26 cellular contexts compared by ENCODE assay signal in the genomic region with DNA sequence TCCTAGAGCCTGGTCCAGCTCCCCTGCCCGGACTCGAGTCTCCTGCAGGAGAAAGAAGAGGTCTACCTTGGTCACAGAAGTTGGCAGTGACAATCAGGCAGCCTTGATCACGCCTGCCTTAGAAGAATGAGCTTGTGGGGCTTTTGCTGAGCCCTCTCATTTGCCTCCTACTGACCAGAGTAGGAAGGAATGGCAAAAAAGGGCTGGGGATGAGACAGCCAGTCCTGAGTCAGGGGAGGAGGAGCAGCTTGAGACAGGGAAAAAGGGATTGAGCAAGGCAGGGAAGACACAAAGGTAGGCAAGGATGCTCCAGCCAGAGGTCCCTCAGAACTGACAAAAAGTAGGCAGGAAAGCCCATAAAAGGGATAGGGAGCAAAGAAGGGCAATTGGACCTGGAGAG. TPM values are rescaled to one million over a fixed set of nuclear protein-coding genes. Genes with fewer than 3 reads are reported as not detected.
DNase-seq lines count a peak whose midpoint lies in the region; ATAC-seq and TF ChIP-seq lines count a peak whose summit lies in the region.
"Had no signal": no experiment of that assay in that cellular context is flagged by ENCODE, and none has a peak within 500 bp of the region (broad histone marks: within the 10 kb centered on the region; RNA-seq: fewer than 3 reads in every experiment).

No MANE protein-coding gene starts in this region.

- H3K9me3 ChIP-seq in uterus, result no peaks in the 10 kb centered on the region
- H3K9me3 ChIP-seq: heart right ventricle, Peyer's patch, SJCRH30, suprapubic skin had no signal

- no peak for TF ChIP-seq POLR2A in uterus (IDR thresholded peaks at IDR 0.05)

- H3K27me3 ChIP-seq in uterus, result no peaks in the 10 kb centered on the region
- H3K27me3 ChIP-seq: heart right ventricle, neural progenitor cell, Peyer's patch, SJCRH30, suprapubic skin had no signal

- H3K36me3 Mint-ChIP-seq in T-helper 2 cell treated with Interferon-gamma antibody and Interleukin-4, amounts not matched to agents 5 μg/mL and 100 μg/mL, for 36 hours (ENCODE audit: low read depth), result peaks cover 24% of the 10 kb centered on the region
- H3K36me3 Mint-ChIP-seq in endothelial cell (ENCODE audit: low read depth, unreplicated experiment), result peaks cover 61% of the 10 kb centered on the region
- H3K36me3 Mint-ChIP-seq in stimulated activated effector memory CD8-positive, alpha-beta T cell treated with anti-CD3 and anti-CD28 coated beads, Interleukin-12 subunit alpha, Interleukin-12 subunit beta, amount 100 ng/mL, for 72 hours, result peaks cover 33% of the 10 kb centered on the region

- intact Hi-C loops in uterus (cut with DNase I; ENCODE audit: low total_unique reads), result no loop called here

- no peak overlapping the region for H3K27ac ChIP-seq in uterus
- H3K27ac ChIP-seq: heart right ventricle, neural progenitor cell, Peyer's patch, SJCRH30, suprapubic skin had no signal

- no peak overlapping the region for H3K4me3 ChIP-seq in uterus
- H3K4me3 ChIP-seq: heart right ventricle, neural progenitor cell, Peyer's patch, SJCRH30, suprapubic skin had no signal

- no peaks in the 10 kb centered on the region for H3K4me1 ChIP-seq in uterus
- H3K4me1 ChIP-seq: heart right ventricle, neural progenitor cell, SJCRH30 had no signal

- TF ChIP-seq CTCF in endothelial cell (IDR thresholded peaks at IDR 0.05; ENCODE audit: unreplicated experiment), result no peak
- no peak for TF ChIP-seq CTCF in uterus (IDR thresholded peaks at IDR 0.05)

- H3K4me3 Mint-ChIP-seq in T-helper 2 cell treated with Interferon-gamma antibody and Interleukin-4, amounts not matched to agents 5 μg/mL and 100 μg/mL, for 36 hours, result no peak overlapping the region
- peak overlapping the region; percentile 78 for H3K4me3 Mint-ChIP-seq in endothelial cell (ENCODE audit: unreplicated experiment)
- H3K4me3 Mint-ChIP-seq in stimulated activated effector memory CD8-positive, alpha-beta T cell treated with anti-CD3 and anti-CD28 coated beads, Interleukin-12 subunit alpha, Interleukin-12 subunit beta, amount 100 ng/mL, for 72 hours, result no peak overlapping the region
- H3K4me3 Mint-ChIP-seq: activated CD4-positive, alpha-beta T cell treated with anti-CD3 and anti-CD28 coated beads for 36 hours; H9; neural progenitor cell; T-cell had no signal

- H3K9me3 Mint-ChIP-seq in T-helper 2 cell treated with Interferon-gamma antibody and Interleukin-4, amounts not matched to agents 5 μg/mL and 100 μg/mL, for 36 hours, result no peaks in the 10 kb centered on the region
- H3K9me3 Mint-ChIP-seq in endothelial cell (ENCODE audit: unreplicated experiment), result no peaks in the 10 kb centered on the region
- H3K9me3 Mint-ChIP-seq in stimulated activated effector memory CD8-positive, alpha-beta T cell treated with anti-CD3 and anti-CD28 coated beads, Interleukin-12 subunit alpha, Interleukin-12 subunit beta, amount 100 ng/mL, for 72 hours, result no peaks in the 10 kb centered on the region
- H3K9me3 Mint-ChIP-seq: H9, neural progenitor cell, T-cell had no signal

- DNase-seq in T-helper 2 cell treated with Interferon-gamma antibody and Interleukin-4, amounts not matched to agents 5 μg/mL and 100 μg/mL, for 36 hours (ENCODE audit: low spot score), result no peak
- DNase-seq in T-helper 2 cell (no peak), NCI-H226 (peak; percentile 42), endothelial cell (ENCODE audit: low spot score) (no peak), NCI-H1092 (lab: John Stamatoyannopoulos, UW) (no peak), uterus (no peak)
- DNase-seq in stimulated activated effector memory CD8-positive, alpha-beta T cell treated with anti-CD3 and anti-CD28 coated beads, Interleukin-12 subunit alpha, Interleukin-12 subunit beta, amount 100 ng/mL, for 72 hours (ENCODE audit: low spot score in 2 of 2), result no peak
- DNase-seq: 8988T; activated CD4-positive, alpha-beta T cell treated with anti-CD3 and anti-CD28 coated beads for 36 hours; activated CD8-positive, alpha-beta memory T cell treated with anti-CD3 and anti-CD28 coated beads for 24 hours; activated gamma-delta T cell; H9; heart right ventricle; KG1; MM.1S; NCI-H1417; NCI-H2029 treated with DMSO at 0.1 percent for 48 hours; NCI-H2227 treated with DMSO at 0.1 percent for 48 hours; Peyer's patch; SJCRH30; stimulated activated CD4-positive, alpha-beta T cell treated with anti-CD3 and anti-CD28 coated beads, Interleukin-15, amount 100 ng/mL, for 24 hours; stimulated activated naive CD4-positive, alpha-beta T cell; T-cell had no signal

- ATAC-seq in stimulated activated effector memory CD8-positive, alpha-beta T cell treated with anti-CD3 and anti-CD28 coated beads, Interleukin-12 subunit alpha, Interleukin-12 subunit beta, amount 100 ng/mL, for 72 hours, result no peak
- no peak for ATAC-seq in GM21723 (IDR thresholded peaks at IDR 0.05; ENCODE audit: unreplicated experiment)
- ATAC-seq: activated CD4-positive, alpha-beta T cell treated with anti-CD3 and anti-CD28 coated beads for 36 hours; heart right ventricle; T-cell had no signal

- no peaks in the 10 kb centered on the region for H3K36me3 ChIP-seq in uterus
- H3K36me3 ChIP-seq: neural progenitor cell had no signal

- H3K4me1 Mint-ChIP-seq in T-helper 2 cell treated with Interferon-gamma antibody and Interleukin-4, amounts not matched to agents 5 μg/mL and 100 μg/mL, for 36 hours (ENCODE audit: low read depth), result peaks cover 11% of the 10 kb centered on the region
- H3K4me1 Mint-ChIP-seq in endothelial cell (ENCODE audit: unreplicated experiment), result peaks cover 16% of the 10 kb centered on the region
- peaks cover 11% of the 10 kb centered on the region for H3K4me1 Mint-ChIP-seq in stimulated activated effector memory CD8-positive, alpha-beta T cell treated with anti-CD3 and anti-CD28 coated beads, Interleukin-12 subunit alpha, Interleukin-12 subunit beta, amount 100 ng/mL, for 72 hours

- H3K27me3 Mint-ChIP-seq in T-helper 2 cell treated with Interferon-gamma antibody and Interleukin-4, amounts not matched to agents 5 μg/mL and 100 μg/mL, for 36 hours (ENCODE audit: low read depth), result no peaks in the 10 kb centered on the region
- peaks cover 14% of the 10 kb centered on the region for H3K27me3 Mint-ChIP-seq in endothelial cell (ENCODE audit: unreplicated experiment)
- H3K27me3 Mint-ChIP-seq: activated CD4-positive, alpha-beta T cell treated with anti-CD3 and anti-CD28 coated beads for 36 hours; T-cell had no signal

- H3K27ac Mint-ChIP-seq in T-helper 2 cell treated with Interferon-gamma antibody and Interleukin-4, amounts not matched to agents 5 μg/mL and 100 μg/mL, for 36 hours, result peak overlapping the region; percentile 38
- H3K27ac Mint-ChIP-seq in endothelial cell (ENCODE audit: unreplicated experiment), result no peak overlapping the region
- H3K27ac Mint-ChIP-seq in stimulated activated effector memory CD8-positive, alpha-beta T cell treated with anti-CD3 and anti-CD28 coated beads, Interleukin-12 subunit alpha, Interleukin-12 subunit beta, amount 100 ng/mL, for 72 hours, result peak overlapping the region; percentile 30
- H3K27ac Mint-ChIP-seq: activated CD4-positive, alpha-beta T cell treated with anti-CD3 and anti-CD28 coated beads for 36 hours; neural progenitor cell; T-cell had no signal

RNA-seq across cellular contexts. Expression of a gene that starts 6.0 kb away (rescaled TPM):
- total RNA-seq in endothelial cell (ENCODE audit: unreplicated experiment) (34.1 TPM), uterus (10 to 100 TPM in 3 of 4 donors, not detected in 1; 12.3 to 19.7 (median 16.3) TPM)

RNA-seq across cellular contexts. Expression of a gene that starts 6.1 kb away (rescaled TPM):
- 5.0 TPM for total RNA-seq in endothelial cell (ENCODE audit: unreplicated experiment)
- 1 to 10 TPM in 3 of 4 donors, not detected in 1; 2.1 to 5.7 (median 2.9) TPM for total RNA-seq in uterus

RNA-seq across cellular contexts. Expression of a gene that starts 14.2 kb away (rescaled TPM):
- total RNA-seq in endothelial cell (ENCODE audit: unreplicated experiment), result 65.4 TPM
- 10 to 100 TPM in 2 of 4 donors, 1 to 10 TPM in 2; 9.8 to 36.3 (median 12.0) TPM for total RNA-seq in uterus

RNA-seq across cellular contexts. Expression of a gene that starts 27.3 kb away (rescaled TPM):
- 22.1 TPM for total RNA-seq in endothelial cell (ENCODE audit: unreplicated experiment)
- total RNA-seq in uterus, result 10 to 100 TPM; 28.5 to 63.3 (median 48.0) TPM

RNA-seq across cellular contexts. Expression of a gene that starts 30.7 kb away (rescaled TPM):
- total RNA-seq in endothelial cell (ENCODE audit: unreplicated experiment) (76.8 TPM), uterus (10 to 100 TPM; 25.4 to 74.2 (median 50.8) TPM)
